Comparison of ENCODE assay signal across 8 cellular contexts in genomic region chr18:9708057-9708881, GRCh38. TPM values are rescaled to one million over a fixed set of nuclear protein-coding genes. Genes with fewer than 3 reads are reported as not detected.
A peak's percentile ranks its signal among the peaks of the same experiment; 100 is the strongest.
DNase-seq lines count a peak whose midpoint lies in the region; ATAC-seq, FAIRE-seq and TF ChIP-seq lines count a peak whose summit lies in the region.

Gene RAB31, plus strand, starts transcription at chr18:9708301. Its CDS starts 105 bp downstream, at chr18:9708406.

- H4K91ac ChIP-seq in mesenchymal stem cell (ENCODE audit: low read length), result peak within 1 kb of the TSS; percentile 97

- no peak for FAIRE-seq in A549 (lab: Jason Lieb, UNC)

- no peak within 1 kb of the TSS for H3K27ac Mint-ChIP-seq in T-helper 17 cell

- peak within 1 kb of the TSS; percentile 85 for H2BK120ac ChIP-seq in mesenchymal stem cell (ENCODE audit: low read depth, low read length)

- peak within 1 kb of the TSS; percentile 98 for H4K8ac ChIP-seq in mesenchymal stem cell (ENCODE audit: low read length)

- peaks cover 9% of the 10 kb centered on the region for H3K4me1 Mint-ChIP-seq in T-helper 17 cell

- no peak for TF ChIP-seq EP300 in A549 (IDR thresholded peaks at IDR 0.05)

- H3K4me2 ChIP-seq in A549 (peak within 1 kb of the TSS; percentile 79), mesenchymal stem cell (ENCODE audit: low read length, poor library complexity, severe bottlenecking) (peak within 1 kb of the TSS; percentile 86)

- CTCF ChIA-PET in A549 (lab: Yijun Ruan, JAX), result interaction anchor here (0.9 to 1.1 kb wide), 4 partner anchors 10 to 41 kb away, joined by 3 read pairs; no protein-coding TSS in a partner anchor

- TF ChIP-seq CTCF in A549 (IDR thresholded peaks at IDR 0.05) (no peak), GM06990 (IDR thresholded peaks at IDR 0.05; ENCODE audit: insufficient read depth, low read length, poor library complexity, severe bottlenecking) (no peak), epithelial cell of esophagus (IDR thresholded peaks at IDR 0.05; ENCODE audit: insufficient read depth, low read depth, low read length, missing control alignments) (no peak)

- peak within 1 kb of the TSS; percentile 34 for H2BK5ac ChIP-seq in mesenchymal stem cell (ENCODE audit: low read depth, low read length, poor library complexity, severe bottlenecking)

- TF ChIP-seq RAD21 in A549 (conservative IDR thresholded peaks at IDR 0.05 in 1 of 2, IDR thresholded peaks at IDR 0.05 in 1 of 2), result 0 out of 5 replicates have a peak, but pooled peaks of 1 of the 2 experiments have one; percentile 15

- ATAC-seq in A549 (peak; percentile 82), HG02970 (IDR thresholded peaks at IDR 0.05; ENCODE audit: low FRiP score, unreplicated experiment) (peak; percentile 54), T-helper 17 cell (peak; percentile 51)

- H3K27ac ChIP-seq in A549 (peak within 1 kb of the TSS; percentile 88 to 98), mesenchymal stem cell (ENCODE audit: low read length, poor library complexity, severe bottlenecking) (peak within 1 kb of the TSS; percentile 69), temporal lobe (ENCODE audit: low read depth, low read length) (peak within 1 kb of the TSS; percentile 59)

- DNase-seq in A549 (ENCODE audit: low read depth in 1 of 2, low spot score in 1 of 2) (peak; percentile 44), GM06990 (ENCODE audit: extremely low read depth, insufficient read length) (peak; percentile 83), T-helper 17 cell (peak in 1 of 3 donors; percentile 14), epithelial cell of esophagus (ENCODE audit: low read depth) (peak; percentile 67), mesenchymal stem cell (peak; percentile 85), NCI-H1930 (lab: John Stamatoyannopoulos, UW) (no peak)

- H2BK15ac ChIP-seq in mesenchymal stem cell (ENCODE audit: low read depth, poor library complexity, severe bottlenecking), result peak within 1 kb of the TSS; percentile 98

- peaks cover 4% of the 10 kb centered on the region for H3K79me1 ChIP-seq in mesenchymal stem cell (replicated peaks; ENCODE audit: low read length, poor library complexity, severe bottlenecking)

- H2AK5ac ChIP-seq in mesenchymal stem cell (ENCODE audit: low read length, severe bottlenecking), result no peak within 1 kb of the TSS

- peak within 1 kb of the TSS; percentile 87 for H3K4me3 Mint-ChIP-seq in T-helper 17 cell

- H3K4me3 ChIP-seq in A549, result peak within 1 kb of the TSS; percentile 97
- H3K4me3 ChIP-seq in GM06990 (replicated peaks; ENCODE audit: low read depth, low read length), result peak within 1 kb of the TSS; percentile 86
- H3K4me3 ChIP-seq in epithelial cell of esophagus (ENCODE audit: low read length), result peak within 1 kb of the TSS; percentile 70
- peak within 1 kb of the TSS; percentile 75 to 88 for H3K4me3 ChIP-seq in mesenchymal stem cell (ENCODE audit: insufficient read depth in 1 of 2, low read depth in 1 of 2, low read length in 2 of 2)

- peaks cover 6% of the 10 kb centered on the region for H3K36me3 Mint-ChIP-seq in T-helper 17 cell (ENCODE audit: low read depth)

- H3K14ac ChIP-seq in mesenchymal stem cell (ENCODE audit: low read length in 2 of 2), result peak within 1 kb of the TSS; percentile 76 to 97

- H3K4me1 ChIP-seq in A549 (peaks cover 55% of the 10 kb centered on the region), mesenchymal stem cell (ENCODE audit: control insufficient read depth, insufficient read depth, low read depth, low read length) (peaks cover 14% of the 10 kb centered on the region)

- H3K27me3 Mint-ChIP-seq in T-helper 17 cell, result peaks cover 89% of the 10 kb centered on the region

- peak within 1 kb of the TSS; percentile 16 to 70 for H3K23ac ChIP-seq in mesenchymal stem cell (ENCODE audit: low read length in 2 of 2)

- peak within 1 kb of the TSS; percentile 83 for H2AFZ ChIP-seq in mesenchymal stem cell (ENCODE audit: low read depth, low read length)

- TF ChIP-seq POLR2A in A549 (IDR thresholded peaks at IDR 0.05; ENCODE audit: low read length), result peak; percentile 40; the same call in 1 of the 2 replicates

- WGBS in A549 (ENCODE audit: missing lambda C conversion rate), result 3% methylated on average over 8 of the region's 117 CpGs
- under 1% methylated on average over 58 of the region's 117 CpGs for WGBS in mesenchymal stem cell

- POLR2A ChIA-PET in A549 (lab: Yijun Ruan, JAX), result interaction anchor here (1.0 kb wide), 2 partner anchors 35 to 96 kb away, joined by 3 read pairs; no protein-coding TSS in a partner anchor

- peak within 1 kb of the TSS; percentile 11 to 73 for H2BK12ac ChIP-seq in mesenchymal stem cell (ENCODE audit: low read length in 2 of 2)

- H3K9ac ChIP-seq in mesenchymal stem cell (ENCODE audit: low read length), result peak within 1 kb of the TSS; percentile 97

- H3K18ac ChIP-seq in mesenchymal stem cell (ENCODE audit: low read depth in 1 of 2, low read length in 2 of 2), result peak within 1 kb of the TSS; percentile 94 to 96

- H3K27me3 ChIP-seq in GM06990 (replicated peaks; ENCODE audit: control insufficient read depth, insufficient read depth, low read length) (no peaks in the 10 kb centered on the region), mesenchymal stem cell (ENCODE audit: control insufficient read depth in 1 of 2, insufficient read depth in 1 of 2, low read length in 2 of 2) (no peaks in the 10 kb centered on the region)

- H3K36me3 ChIP-seq in GM06990 (ENCODE audit: control insufficient read depth, insufficient read depth, low read length) (no peaks in the 10 kb centered on the region), mesenchymal stem cell (ENCODE audit: control insufficient read depth in 1 of 2, insufficient read depth in 2 of 2, low read depth in 1 of 2, low read length in 2 of 2) (no peaks in the 10 kb centered on the region)

- H3K4ac ChIP-seq in mesenchymal stem cell (ENCODE audit: low read depth in 1 of 2, low read length in 2 of 2), result peak within 1 kb of the TSS in 1 of 2 experiments; percentile 81

- no peaks in the 10 kb centered on the region for H3K9me3 ChIP-seq in A549
- H3K9me3 ChIP-seq in T-helper 17 cell (ENCODE audit: control insufficient read depth, low read length, poor library complexity, severe bottlenecking), result no peaks in the 10 kb centered on the region
- no peaks in the 10 kb centered on the region for H3K9me3 ChIP-seq in mesenchymal stem cell (ENCODE audit: control insufficient read depth, low read length)

TF ChIP-seq in A549, 52 proteins besides CTCF, POLR2A, EP300 and RAD21:
- TF ChIP-seq E2F6 (IDR thresholded peaks at IDR 0.05; ENCODE audit: borderline replicate concordance, low read depth), result no peak
- TF ChIP-seq MAZ (IDR thresholded peaks at IDR 0.05; ENCODE audit: borderline replicate concordance, low read depth, low read length), result no peak
- no peak for TF ChIP-seq SREBF2 (IDR thresholded peaks at IDR 0.05)
- TF ChIP-seq NR3C1 (IDR thresholded peaks at IDR 0.05), result no peak
- no peak for TF ChIP-seq HOXA7 (CRISPR knock-in tag; IDR thresholded peaks at IDR 0.05)
- peak; percentile 16 for TF ChIP-seq MAX (IDR thresholded peaks at IDR 0.05)
- 0 out of 5 replicates have a peak, but pooled peaks of 1 of the 2 experiments have one; percentile 24 for TF ChIP-seq JUN (IDR thresholded peaks at IDR 0.05)
- no peak for TF ChIP-seq HOXB13 (CRISPR knock-in tag; IDR thresholded peaks at IDR 0.05; ENCODE audit: low read depth)
- no peak for TF ChIP-seq CBX8 (IDR thresholded peaks at IDR 0.05)
- TF ChIP-seq HOXB5 (CRISPR knock-in tag; IDR thresholded peaks at IDR 0.05), result no peak
- no peak for TF ChIP-seq KDM1A (IDR thresholded peaks at IDR 0.05; ENCODE audit: low read depth)
- TF ChIP-seq SMC3 (IDR thresholded peaks at IDR 0.05), result peak; percentile 15; the same call in 1 of the 3 replicates
- TF ChIP-seq RFX5 (IDR thresholded peaks at IDR 0.05), result no peak
- TF ChIP-seq RNF2 (IDR thresholded peaks at IDR 0.05; ENCODE audit: borderline replicate concordance, low read depth), result no peak
- no peak for TF ChIP-seq JUNB (IDR thresholded peaks at IDR 0.05)
- no peak for TF ChIP-seq ZSCAN20 (CRISPR knock-in tag; IDR thresholded peaks at IDR 0.05)
- TF ChIP-seq CBX2 (IDR thresholded peaks at IDR 0.05; ENCODE audit: borderline replicate concordance, low read depth), result no peak

RNA-seq across cellular contexts. Expression of gene RAB31, which starts in this region (rescaled TPM):
- polyA plus RNA-seq in A549 (2011; rRNA removed) (46.3 and 49.1 TPM in 2 replicates), A549 (2017; fragmentation: RNase III; extraction: RNeasy Plus Mini Kit Qiagen cat#74134 plus additional on column Dnase treatment) (16.9 to 20.5 TPM (median 18.5 TPM) in 3 replicates)
- polyA plus RNA-seq in A549 (2012; cell fraction: cytosol; rRNA removed), result 11.2 and 13.8 TPM in 2 replicates
- polyA plus RNA-seq in A549 (2012; cell fraction: nucleus; rRNA removed), result 11.4 and 19.0 TPM in 2 replicates
- 25.2 and 33.0 TPM in 2 replicates for polyA minus RNA-seq in A549 (2011; rRNA and poly(A)+ RNA removed)
- total RNA-seq in T-helper 17 cell (10 to 100 TPM in 1 of 2 donors, 1 to 10 TPM in 1; 2.9 to 15.6 TPM), temporal lobe (27.3 TPM)
- polyA plus RNA-seq in mesenchymal stem cell (2013, experiment 1 of 2), result 128 TPM
- polyA plus RNA-seq in mesenchymal stem cell (2013, experiment 2 of 2), result 128 TPM

Comparison
In these comparisons a context has a peak if more than half of its experiments do, and no peak if none do; other contexts are left out.
1. DNase-seq: peak in A549 (2 of 2), GM06990 (single experiment), epithelial cell of esophagus (single experiment) and mesenchymal stem cell (single experiment); none in NCI-H1930 (0 of 2).
2. Peak in every context shown above with its lines, with median percentiles within 50 percentile points of each other: ATAC-seq, H3K27ac ChIP-seq and H3K4me3 ChIP-seq.